In genomic region chr9:62864481-62865469, GRCh38 we compare ENCODE assay signal across 8 cellular contexts.
DNase-seq lines count a peak whose midpoint lies in the region; ATAC-seq, FAIRE-seq and TF ChIP-seq lines count a peak whose summit lies in the region.
"Not testable (repeated sequence)": the region's sequence is repeated elsewhere in the genome, so short reads cannot be mapped to it uniquely, and the experiment has no call there.

No MANE protein-coding gene starts in this region.

- H3K27ac Mint-ChIP-seq in WTC11; chondrocyte (ENCODE audit: unreplicated experiment); glutamatergic neuron (ENCODE audit: unreplicated experiment): not testable (repeated sequence)

- H3K27me3 Mint-ChIP-seq in WTC11 (ENCODE audit: low read depth), result peaks cover 98% of the 10 kb centered on the region
- H3K27me3 Mint-ChIP-seq in chondrocyte (ENCODE audit: low read depth), result peaks cover 55% of the 10 kb centered on the region
- H3K27me3 Mint-ChIP-seq in glutamatergic neuron (ENCODE audit: unreplicated experiment), result peaks cover 15% of the 10 kb centered on the region

- H3K9me3 Mint-ChIP-seq in WTC11; chondrocyte (ENCODE audit: low read depth); glutamatergic neuron (ENCODE audit: unreplicated experiment): not testable (repeated sequence)

- not testable (repeated sequence) for H3K27me3 ChIP-seq in HL-60 (ENCODE audit: insufficient read depth, poor library complexity, severe bottlenecking); parathyroid adenoma (ENCODE audit: control insufficient read depth, insufficient read depth, low read length)

- CTCF ChIA-PET in WTC11 (lab: Charles Lee), result not testable (repeated sequence)

- H3K4me1 ChIP-seq in parathyroid adenoma, result not testable (repeated sequence)

- not testable (repeated sequence) for H3K36me3 Mint-ChIP-seq in WTC11; chondrocyte (ENCODE audit: low read depth); glutamatergic neuron (ENCODE audit: unreplicated experiment)

- TF ChIP-seq CTCF in D721Med (IDR thresholded peaks at IDR 0.05; ENCODE audit: insufficient read depth, missing control alignments); HL-60 (IDR thresholded peaks at IDR 0.05; ENCODE audit: insufficient read depth, low read length); WTC11 (IDR thresholded peaks at IDR 0.05); chondrocyte (IDR thresholded peaks at IDR 0.05); glutamatergic neuron (IDR thresholded peaks at IDR 0.05; ENCODE audit: partially characterized antibody, unreplicated experiment); parathyroid adenoma (IDR thresholded peaks at IDR 0.05): not testable (repeated sequence)

- DNase-seq in D721Med (ENCODE audit: insufficient read length, low spot score) (peak; percentile 41), HL-60 (ENCODE audit: low read depth in 1 of 2, low spot score in 1 of 2) (peak in 1 of 2 experiments; percentile 63), WTC11 (ENCODE audit: low spot score) (peak; percentile 95), chondrocyte (ENCODE audit: low spot score) (peak; percentile 95), glutamatergic neuron (peak; percentile 81), left kidney (ENCODE audit: low read depth, low spot score) (peak; percentile 88)

- H3K27ac ChIP-seq in HL-60 (replicated peaks); parathyroid adenoma: not testable (repeated sequence)
- peak overlapping the region; percentile 38 for H3K27ac ChIP-seq in temporal lobe (ENCODE audit: low read depth, low read length)

- peak overlapping the region; percentile 12 for H3K4me3 ChIP-seq in HL-60 (replicated peaks; ENCODE audit: insufficient read depth, low read length)
- H3K4me3 ChIP-seq in parathyroid adenoma (ENCODE audit: low read depth, low read length), result not testable (repeated sequence)

- not testable (repeated sequence) for H3K4me2 ChIP-seq in parathyroid adenoma (ENCODE audit: low read length)

- not testable (repeated sequence) for H3K79me2 ChIP-seq in parathyroid adenoma

- peak overlapping the region; percentile 80 for H2AFZ ChIP-seq in parathyroid adenoma

- H3K4me1 Mint-ChIP-seq in WTC11, result peaks cover 23% of the 10 kb centered on the region
- not testable (repeated sequence) for H3K4me1 Mint-ChIP-seq in chondrocyte (ENCODE audit: low read depth); glutamatergic neuron (ENCODE audit: low read depth, unreplicated experiment)

- POLR2A ChIA-PET in WTC11 (lab: Charles Lee), result interaction anchor here (1.2 kb wide), 1 partner anchor 10 kb away, joined by 4 read pairs; no protein-coding TSS in a partner anchor

- FAIRE-seq in D721Med (lab: Jason Lieb, UNC), result not testable (repeated sequence)

- peak overlapping the region; percentile 85 for H3K4me3 Mint-ChIP-seq in WTC11
- peak overlapping the region; percentile 57 for H3K4me3 Mint-ChIP-seq in chondrocyte (ENCODE audit: unreplicated experiment)
- H3K4me3 Mint-ChIP-seq in glutamatergic neuron (ENCODE audit: unreplicated experiment), result peak overlapping the region; percentile 63

- ATAC-seq in WTC11, result peak; percentile 100

- H3K36me3 ChIP-seq in parathyroid adenoma (ENCODE audit: control insufficient read depth, insufficient read depth, low read length), result not testable (repeated sequence)

- H3K9me3 ChIP-seq in parathyroid adenoma (ENCODE audit: control insufficient read depth, low read length), result not testable (repeated sequence)

- H3K9ac ChIP-seq in parathyroid adenoma, result not testable (repeated sequence)

TF ChIP-seq in WTC11, 78 proteins besides CTCF, POLR2A, EP300 and RAD21:
- TF ChIP-seq HMGA2 (CRISPR knock-in tag; IDR thresholded peaks at IDR 0.05), result 0 out of 2 replicates have a peak, but pooled peaks have one; percentile 10
